In genomic region chr2:137910641-137911040, GRCh38 we compare ENCODE assay signal across 10 cellular contexts. TPM values are rescaled to one million over a fixed set of nuclear protein-coding genes. Genes with fewer than 3 reads are reported as not detected.
DNase-seq lines count a peak whose midpoint lies in the region; ATAC-seq and TF ChIP-seq lines count a peak whose summit lies in the region.
"Had no signal": no experiment of that assay in that cellular context is flagged by ENCODE, and none has a peak within 500 bp of the region (broad histone marks: within the 10 kb centered on the region; RNA-seq: fewer than 3 reads in every experiment).

No MANE protein-coding gene starts in this region.

- no peaks in the 10 kb centered on the region for H3K36me3 ChIP-seq in endodermal cell (ENCODE audit: control insufficient read depth, insufficient read depth, low read length)

- no peaks in the 10 kb centered on the region for H3K4me1 ChIP-seq in endodermal cell (ENCODE audit: control insufficient read depth, insufficient read depth, low read length)

- no peak overlapping the region for H3K4me3 ChIP-seq in endodermal cell (ENCODE audit: low read length)

- ATAC-seq in GM18909 (IDR thresholded peaks at IDR 0.05; ENCODE audit: poor library complexity, unreplicated experiment) (no peak), HG02759 (IDR thresholded peaks at IDR 0.05; ENCODE audit: unreplicated experiment) (no peak)
- ATAC-seq: stimulated activated naive B cell treated with anti-CD40 and anti-IgM and Interleukin-4, amounts not matched to agents 10 μg/mL and 1 μg/mL and 100 μg/mL, for 72 hours had no signal

- H3K9me3 ChIP-seq in endodermal cell (ENCODE audit: control insufficient read depth, low read length) = no peaks in the 10 kb centered on the region

- no peaks in the 10 kb centered on the region for H3K27me3 ChIP-seq in endodermal cell (ENCODE audit: control insufficient read depth, insufficient read depth, low read length, poor library complexity, severe bottlenecking)

- no peak overlapping the region for H3K27ac Mint-ChIP-seq in endodermal cell
- H3K27ac Mint-ChIP-seq in progenitor cell of endocrine pancreas = no peak overlapping the region
- H3K27ac Mint-ChIP-seq: stimulated activated naive B cell treated with anti-CD40 and anti-IgM and Interleukin-4, amounts not matched to agents 10 μg/mL and 1 μg/mL and 100 μg/mL, for 72 hours had no signal

- H3K4me1 Mint-ChIP-seq in endodermal cell (no peaks in the 10 kb centered on the region), progenitor cell of endocrine pancreas (ENCODE audit: low read depth) (peaks cover 7% of the 10 kb centered on the region)
- H3K4me1 Mint-ChIP-seq: stimulated activated naive B cell treated with anti-CD40 and anti-IgM and Interleukin-4, amounts not matched to agents 10 μg/mL and 1 μg/mL and 100 μg/mL, for 72 hours had no signal

- H3K27ac ChIP-seq in endodermal cell (ENCODE audit: low read depth, low read length) = no peak overlapping the region
- H3K27ac ChIP-seq: epithelial cell of prostate had no signal

- no peak overlapping the region for H3K4me3 Mint-ChIP-seq in endodermal cell
- no peak overlapping the region for H3K4me3 Mint-ChIP-seq in progenitor cell of endocrine pancreas (ENCODE audit: low read depth)
- H3K4me3 Mint-ChIP-seq: stimulated activated naive B cell treated with anti-CD40 and anti-IgM and Interleukin-4, amounts not matched to agents 10 μg/mL and 1 μg/mL and 100 μg/mL, for 72 hours had no signal

- H3K36me3 Mint-ChIP-seq in endodermal cell (ENCODE audit: low read depth) (no peaks in the 10 kb centered on the region), progenitor cell of endocrine pancreas (ENCODE audit: insufficient read depth) (no peaks in the 10 kb centered on the region)
- H3K36me3 Mint-ChIP-seq: stimulated activated naive B cell treated with anti-CD40 and anti-IgM and Interleukin-4, amounts not matched to agents 10 μg/mL and 1 μg/mL and 100 μg/mL, for 72 hours had no signal

- WGBS in endodermal cell (ENCODE audit: insufficient coverage in 1 of 2, insufficient read length in 1 of 2), 2 experiments = 44% methylated on average over 4 of the region's 4 CpGs; no CpG with 5 or more reads in 1 of the 2 experiments

- DNase-seq in GM10266 (ENCODE audit: extremely low spot score) (no peak), NCI-H1694 treated with DMSO at 0.1 percent for 48 hours (lab: John Stamatoyannopoulos, UW) (peak; percentile 35), endodermal cell (no peak), progenitor cell of endocrine pancreas (ENCODE audit: low spot score, unreplicated experiment) (no peak), NCI-H774 (lab: John Stamatoyannopoulos, UW) (no peak)
- DNase-seq in stimulated activated CD4-positive, alpha-beta T cell treated with anti-CD3 and anti-CD28 coated beads, Interleukin-12 subunit alpha, Interleukin-12 subunit beta, amount 100 ng/mL, for 4 hours = no peak
- DNase-seq: stimulated activated naive B cell treated with anti-CD40 and anti-IgM and Interleukin-4, amounts not matched to agents 10 μg/mL and 1 μg/mL and 100 μg/mL, for 72 hours had no signal

- H3K9me3 Mint-ChIP-seq in endodermal cell (no peaks in the 10 kb centered on the region), progenitor cell of endocrine pancreas (ENCODE audit: low read depth) (no peaks in the 10 kb centered on the region)
- H3K9me3 Mint-ChIP-seq: stimulated activated naive B cell treated with anti-CD40 and anti-IgM and Interleukin-4, amounts not matched to agents 10 μg/mL and 1 μg/mL and 100 μg/mL, for 72 hours had no signal

- no peaks in the 10 kb centered on the region for H3K27me3 Mint-ChIP-seq in endodermal cell (ENCODE audit: insufficient read depth)
- H3K27me3 Mint-ChIP-seq in progenitor cell of endocrine pancreas = no peaks in the 10 kb centered on the region
- H3K27me3 Mint-ChIP-seq: stimulated activated naive B cell treated with anti-CD40 and anti-IgM and Interleukin-4, amounts not matched to agents 10 μg/mL and 1 μg/mL and 100 μg/mL, for 72 hours had no signal

- peak; percentile 35 for TF ChIP-seq CTCF in GM10266 (IDR thresholded peaks at IDR 0.05; ENCODE audit: control insufficient read depth, insufficient read depth, low read depth, missing control alignments)
- peak; percentile 86 for TF ChIP-seq CTCF in endodermal cell (conservative IDR thresholded peaks at IDR 0.05)
- TF ChIP-seq CTCF in progenitor cell of endocrine pancreas (IDR thresholded peaks at IDR 0.05; ENCODE audit: unreplicated experiment) = peak; percentile 80

- no peak overlapping the region for H3K9ac ChIP-seq in endodermal cell (ENCODE audit: extremely low read depth, low read length, poor library complexity, severe bottlenecking)

RNA-seq across cellular contexts. Expression of gene HNMT, which starts 53.6 kb away (rescaled TPM):
- total RNA-seq in endodermal cell = 10 to 100 TPM; 10.6 to 18.0 TPM
- polyA plus RNA-seq in endodermal cell (2013, experiment 1 of 2) = 8.4 TPM
- 10.8 TPM for polyA plus RNA-seq in endodermal cell (2013, experiment 2 of 2)
- total RNA-seq in progenitor cell of endocrine pancreas = 16.8 and 17.6 TPM in 2 replicates

Comparison
In these comparisons a context has a peak if more than half of its experiments do, and no peak if none do; other contexts are left out.
1. CTCF ChIP-seq: peak in every context shown above with its lines; median percentile 86 in endodermal cell; 80 in progenitor cell of endocrine pancreas; 35 in GM10266.